19 cellular contexts compared by ENCODE assay signal in the genomic region with DNA sequence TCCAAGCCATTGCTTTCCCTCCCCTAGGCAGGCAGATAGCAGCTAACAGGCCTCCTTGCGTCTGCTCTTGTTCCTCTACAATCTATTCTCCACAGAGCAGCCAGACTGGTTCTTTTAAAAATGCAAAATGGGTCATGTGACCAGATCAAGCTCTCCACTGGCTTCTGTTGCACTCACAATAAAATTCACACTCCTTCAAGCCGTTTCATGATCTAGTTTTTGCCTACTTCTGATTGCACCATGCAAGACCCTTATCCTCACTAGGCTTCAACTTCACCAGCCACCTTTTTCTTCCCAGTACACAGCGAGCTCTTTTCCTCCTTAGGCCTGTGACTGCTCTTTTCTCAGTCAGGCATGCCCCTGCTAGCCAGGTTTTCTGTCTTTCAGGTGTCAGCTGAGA. TPM values are rescaled to one million over a fixed set of nuclear protein-coding genes. Genes with fewer than 3 reads are reported as not detected.
A peak's percentile ranks its signal among the peaks of the same experiment; 100 is the strongest.
DNase-seq lines count a peak whose midpoint lies in the region; ATAC-seq, FAIRE-seq and TF ChIP-seq lines count a peak whose summit lies in the region.
"Had no signal": no experiment of that assay in that cellular context is flagged by ENCODE, and none has a peak within 500 bp of the region (broad histone marks: within the 10 kb centered on the region; RNA-seq: fewer than 3 reads in every experiment).

No MANE protein-coding gene starts in this region.

- FAIRE-seq in frontal cortex (lab: Jason Lieb, UNC) = no peak
- FAIRE-seq: G401.6, GM12878 had no signal

- H3K4me3 ChIP-seq in Loucy (ENCODE audit: low read length, poor library complexity, severe bottlenecking) = no peak overlapping the region
- H3K4me3 ChIP-seq in iPS-20b (ENCODE audit: low read length) = no peak overlapping the region
- H3K4me3 ChIP-seq in neural progenitor cell = no peak overlapping the region
- H3K4me3 ChIP-seq: colonic mucosa, GM12878, MG63 had no signal

- DNase-seq in DMS53 (lab: John Stamatoyannopoulos, UW) (peak; percentile 79), neural progenitor cell (ENCODE audit: low spot score) (peak; percentile 23), CD1c-positive myeloid dendritic cell (ENCODE audit: extremely low spot score) (no peak), frontal cortex (ENCODE audit: low spot score in 2 of 2) (no peak), left ventricle myocardium superior (no peak), HuH-7 (ENCODE audit: low spot score) (no peak)
- DNase-seq: activated CD4-positive, alpha-beta T cell treated with anti-CD3 and anti-CD28 coated beads, Interleukin-2, amount 50 U/mL, for 4 hours; activated T-cell treated with anti-CD3 and anti-CD28 coated beads for 4 hours; colonic mucosa; MG63; NCI-H1694; NCI-H524; SHP77; stimulated activated CD4-positive, alpha-beta T cell treated with anti-CD3 and anti-CD28 coated beads, Interleukin-2, amount 100 ng/mL, for 48 hours had no signal

- H3K4me1 ChIP-seq in Loucy (ENCODE audit: insufficient read depth, low read length, poor library complexity, severe bottlenecking) (peaks cover 2% of the 10 kb centered on the region), iPS-20b (ENCODE audit: insufficient read depth, low read length) (peaks cover 18% of the 10 kb centered on the region; the same call in 1 of the 2 replicates), neural progenitor cell (peaks cover 3% of the 10 kb centered on the region)

- H3K4me1 Mint-ChIP-seq in neural progenitor cell = peaks cover 8% of the 10 kb centered on the region

- H3K9ac ChIP-seq in Loucy (ENCODE audit: low read depth, low read length, poor library complexity, severe bottlenecking) = no peak overlapping the region
- H3K9ac ChIP-seq in iPS-20b (ENCODE audit: low read depth, low read length) = peak overlapping the region; percentile 30; the same call in 1 of the 2 replicates
- H3K9ac ChIP-seq in neural progenitor cell = no peak overlapping the region

- H3K79me2 ChIP-seq in Loucy (ENCODE audit: insufficient read depth, low read length) = no peaks in the 10 kb centered on the region
- no peaks in the 10 kb centered on the region for H3K79me2 ChIP-seq in neural progenitor cell (ENCODE audit: low read depth)

- H3K36me3 Mint-ChIP-seq in neural progenitor cell = peaks cover 2% of the 10 kb centered on the region

- H3K27me3 ChIP-seq in Loucy (ENCODE audit: insufficient read depth, low read length, poor library complexity, severe bottlenecking) = no peaks in the 10 kb centered on the region
- H3K27me3 ChIP-seq in iPS-20b (ENCODE audit: insufficient read depth, low read length) = peaks cover 17% of the 10 kb centered on the region; the same call in 1 of the 2 replicates
- H3K27me3 ChIP-seq in neural progenitor cell = peaks cover 18% of the 10 kb centered on the region
- H3K27me3 ChIP-seq: colonic mucosa, MG63 had no signal

- no peaks in the 10 kb centered on the region for H3K9me2 ChIP-seq in Loucy (replicated peaks; ENCODE audit: low read depth, low read length)

- no peaks in the 10 kb centered on the region for H4K20me1 ChIP-seq in Loucy (ENCODE audit: insufficient read depth, low read length, poor library complexity, severe bottlenecking)
- no peaks in the 10 kb centered on the region for H4K20me1 ChIP-seq in neural progenitor cell (ENCODE audit: low read depth)

- H3K4me2 ChIP-seq in Loucy (ENCODE audit: low read depth, low read length, poor library complexity, severe bottlenecking) = no peak overlapping the region
- no peak overlapping the region for H3K4me2 ChIP-seq in neural progenitor cell

- H3K36me3 ChIP-seq in Loucy (ENCODE audit: insufficient read depth, low read length) = no peaks in the 10 kb centered on the region
- H3K36me3 ChIP-seq in iPS-20b (ENCODE audit: insufficient read depth, low read depth, low read length) = no peaks in the 10 kb centered on the region
- H3K36me3 ChIP-seq in neural progenitor cell = no peaks in the 10 kb centered on the region
- H3K36me3 ChIP-seq: colonic mucosa, MG63 had no signal

- no peak overlapping the region for H3K27ac ChIP-seq in iPS-20b (ENCODE audit: low read length)
- H3K27ac ChIP-seq in neural progenitor cell = no peak overlapping the region
- H3K27ac ChIP-seq: colonic mucosa had no signal

- peaks cover 27% of the 10 kb centered on the region for H3K27me3 Mint-ChIP-seq in neural progenitor cell (ENCODE audit: insufficient read depth, low read depth)

- no peak overlapping the region for H3K27ac Mint-ChIP-seq in neural progenitor cell
- H3K27ac Mint-ChIP-seq: activated naive CD4-positive, alpha-beta T cell treated with anti-CD3 and anti-CD28 coated beads, Interleukin-2, amount 50 U/mL, for 72 hours had no signal

- H2AFZ ChIP-seq in Loucy (ENCODE audit: low read length) (peak overlapping the region; percentile 38), neural progenitor cell (replicated peaks) (no peak overlapping the region)

- H3K9me3 ChIP-seq in Loucy (ENCODE audit: insufficient read depth, low read depth, low read length) (no peaks in the 10 kb centered on the region), iPS-20b (ENCODE audit: insufficient read depth, low read depth, low read length) (no peaks in the 10 kb centered on the region), neural progenitor cell (ENCODE audit: low read depth) (no peaks in the 10 kb centered on the region)
- H3K9me3 ChIP-seq: colonic mucosa, MG63 had no signal

- H3F3A ChIP-seq in Loucy (ENCODE audit: low read depth) (no peaks in the 10 kb centered on the region), neural progenitor cell (ENCODE audit: low read depth) (peaks cover 5% of the 10 kb centered on the region)

- intact Hi-C loops in left ventricle myocardium superior (cut with micrococcal nuclease) = no loop called here

- peaks cover 7% of the 10 kb centered on the region for H3K9me3 Mint-ChIP-seq in neural progenitor cell

- no peak overlapping the region for H3K4me3 Mint-ChIP-seq in neural progenitor cell

- no peak for ATAC-seq in left ventricle myocardium superior
- ATAC-seq: activated naive CD4-positive, alpha-beta T cell treated with anti-CD3 and anti-CD28 coated beads, Interleukin-2, amount 50 U/mL, for 72 hours; GM12878 had no signal

- no peak for TF ChIP-seq CTCF in Loucy (conservative IDR thresholded peaks at IDR 0.05; ENCODE audit: low read length)
- TF ChIP-seq CTCF in neural progenitor cell (IDR thresholded peaks at IDR 0.05) = no peak

RNA-seq across cellular contexts. Expression of a gene that starts 6.1 kb away (rescaled TPM):
- total RNA-seq in neural progenitor cell (ENCODE audit: low replicate concordance) (33.1 and 49.9 TPM in 2 replicates), frontal cortex (53.4 TPM), left ventricle myocardium superior (12.1 TPM)

Comparison
In these comparisons a context has a peak if more than half of its experiments do, and no peak if none do; other contexts are left out.
1. DNase-seq: peak in DMS53 (single experiment) and neural progenitor cell (single experiment); none in CD1c-positive myeloid dendritic cell (single experiment), frontal cortex (0 of 2), left ventricle myocardium superior (single experiment) and HuH-7 (single experiment).